Comparison of ENCODE assay signal across 27 cellular contexts in genomic region chr7:23477170-23477525, GRCh38. TPM values are rescaled to one million over a fixed set of nuclear protein-coding genes. Genes with fewer than 3 reads are reported as not detected.
DNase-seq lines count a peak whose midpoint lies in the region; ATAC-seq and TF ChIP-seq lines count a peak whose summit lies in the region.
"Had no signal": no experiment of that assay in that cellular context is flagged by ENCODE, and none has a peak within 500 bp of the region (broad histone marks: within the 10 kb centered on the region; RNA-seq: fewer than 3 reads in every experiment).

No MANE protein-coding gene starts in this region.

- H3K9me3 Mint-ChIP-seq in H9 (no peaks in the 10 kb centered on the region; a peak in 1 of 5 replicates), brain (no peaks in the 10 kb centered on the region), neural progenitor cell (no peaks in the 10 kb centered on the region)
- H3K9me3 Mint-ChIP-seq in activated naive CD8-positive, alpha-beta T cell treated with anti-CD3 and anti-CD28 coated beads for 36 hours, result no peaks in the 10 kb centered on the region
- H3K9me3 Mint-ChIP-seq: HFFc6; natural killer cell treated with Interleukin-12 subunit alpha and Interleukin-12 subunit beta and Interleukin-15 and Interleukin-18, amount 100 ng/mL, for 72 hours; T-helper 1 cell treated with Interleukin-12 subunit alpha and Interleukin-12 subunit beta and Interleukin-4 antibody, amounts not matched to agents 30 μg/mL and 1 μg/mL, for 36 hours had no signal

- no peak overlapping the region for H3K27ac ChIP-seq in H9 (ENCODE audit: insufficient read length, low read depth, low read length)
- H3K27ac ChIP-seq in OCI-LY1 (ENCODE audit: low read depth, low read length, poor library complexity, severe bottlenecking), result peak overlapping the region; percentile 96
- H3K27ac ChIP-seq in neural progenitor cell, result no peak overlapping the region
- H3K27ac ChIP-seq: suprapubic skin, uterus had no signal

- H2BK12ac ChIP-seq in H9 (ENCODE audit: insufficient read length, low read depth, low read length), result no peak overlapping the region

- H4K20me1 ChIP-seq in H9 (ENCODE audit: control insufficient read depth, insufficient read depth, insufficient read length) (no peaks in the 10 kb centered on the region), OCI-LY1 (ENCODE audit: insufficient read depth, low read length) (no peaks in the 10 kb centered on the region), neural progenitor cell (ENCODE audit: low read depth) (no peaks in the 10 kb centered on the region)

- H4K91ac ChIP-seq in H9 (ENCODE audit: insufficient read length, low read depth, low read length), result no peak overlapping the region

- no peak overlapping the region for H3K14ac ChIP-seq in H9 (ENCODE audit: insufficient read depth, low read length)

- no peak overlapping the region for H4K8ac ChIP-seq in H9 (replicated peaks; ENCODE audit: insufficient read length, low read depth, low read length)

- H3K36me3 ChIP-seq in OCI-LY1 (ENCODE audit: insufficient read depth, low read length) (no peaks in the 10 kb centered on the region), neural progenitor cell (no peaks in the 10 kb centered on the region)
- H3K36me3 ChIP-seq: suprapubic skin, uterus had no signal

- H3K9ac ChIP-seq in H9 (ENCODE audit: extremely low read depth, insufficient read length, low read length), result no peak overlapping the region
- peak overlapping the region; percentile 91; the same call in 1 of the 2 replicates for H3K9ac ChIP-seq in OCI-LY1 (ENCODE audit: low read length)
- H3K9ac ChIP-seq in neural progenitor cell, result peak overlapping the region; percentile 5

- H3K27me3 ChIP-seq in H9 (ENCODE audit: insufficient read depth, low read length) (no peaks in the 10 kb centered on the region), OCI-LY1 (ENCODE audit: insufficient read depth, low read length) (no peaks in the 10 kb centered on the region), neural progenitor cell (no peaks in the 10 kb centered on the region)

- H2BK15ac ChIP-seq in H9 (ENCODE audit: low read depth, low read length), result no peak overlapping the region

- H3K4me3 Mint-ChIP-seq in H9 (peak overlapping the region; percentile 91), brain (peak overlapping the region in 3 of 5 experiments; percentile 45 to 74 (median 59)), neural progenitor cell (peak overlapping the region; percentile 93)
- H3K4me3 Mint-ChIP-seq in activated naive CD8-positive, alpha-beta T cell treated with anti-CD3 and anti-CD28 coated beads for 36 hours, result no peak overlapping the region
- H3K4me3 Mint-ChIP-seq: CD4-positive, alpha-beta memory T cell; HFFc6; immature natural killer cell; natural killer cell treated with Interleukin-12 subunit alpha and Interleukin-12 subunit beta and Interleukin-15 and Interleukin-18, amount 100 ng/mL, for 72 hours; T-helper 1 cell treated with Interleukin-12 subunit alpha and Interleukin-12 subunit beta and Interleukin-4 antibody, amounts not matched to agents 30 μg/mL and 1 μg/mL, for 36 hours had no signal

- H3K4me3 ChIP-seq in OCI-LY1 (ENCODE audit: low read depth, low read length, poor library complexity, severe bottlenecking), result peak overlapping the region; percentile 86
- peak overlapping the region; percentile 94 for H3K4me3 ChIP-seq in neural progenitor cell
- H3K4me3 ChIP-seq: suprapubic skin, uterus had no signal

- H3K9me3 ChIP-seq in H9 (ENCODE audit: control insufficient read depth, low read depth, low read length), result no peaks in the 10 kb centered on the region
- H3K9me3 ChIP-seq in OCI-LY1 (ENCODE audit: low read length), result no peaks in the 10 kb centered on the region
- no peaks in the 10 kb centered on the region for H3K9me3 ChIP-seq in neural progenitor cell (ENCODE audit: low read depth)
- H3K9me3 ChIP-seq: suprapubic skin, uterus had no signal

- no peak for ATAC-seq in HG02970 (IDR thresholded peaks at IDR 0.05; ENCODE audit: low FRiP score, unreplicated experiment)
- ATAC-seq: left lobe of liver; natural killer cell treated with Interleukin-12 subunit alpha and Interleukin-12 subunit beta and Interleukin-15 and Interleukin-18, amount 100 ng/mL, for 72 hours had no signal

- H3K27me3 Mint-ChIP-seq in H9 (ENCODE audit: low read depth), result no peaks in the 10 kb centered on the region
- H3K27me3 Mint-ChIP-seq in brain, result peaks cover 4% of the 10 kb centered on the region
- no peaks in the 10 kb centered on the region for H3K27me3 Mint-ChIP-seq in neural progenitor cell (ENCODE audit: insufficient read depth, low read depth)
- H3K27me3 Mint-ChIP-seq in activated naive CD8-positive, alpha-beta T cell treated with anti-CD3 and anti-CD28 coated beads for 36 hours, result peaks cover 66% of the 10 kb centered on the region
- H3K27me3 Mint-ChIP-seq: progenitor cell of endocrine pancreas had no signal

- H3T11ph ChIP-seq in H9 (ENCODE audit: low read length), result no peak overlapping the region

- H3K36me3 Mint-ChIP-seq in H9 (ENCODE audit: insufficient read depth in 1 of 3, low read depth in 3 of 3) (peaks cover 0 to 3% (median 2%) of the 10 kb centered on the region in 3 experiments; a peak in 5 of 7 replicates), brain (peaks cover 2% of the 10 kb centered on the region), neural progenitor cell (no peaks in the 10 kb centered on the region)
- no peaks in the 10 kb centered on the region for H3K36me3 Mint-ChIP-seq in activated naive CD8-positive, alpha-beta T cell treated with anti-CD3 and anti-CD28 coated beads for 36 hours

- no peak overlapping the region for H3K4ac ChIP-seq in H9 (ENCODE audit: low read depth, low read length)

- no peak overlapping the region for H2BK5ac ChIP-seq in H9 (ENCODE audit: insufficient read length, low read length)

- H3F3A ChIP-seq in OCI-LY1 (ENCODE audit: insufficient read depth, low read length) (peaks cover 15% of the 10 kb centered on the region; the same call in 1 of the 2 replicates), neural progenitor cell (ENCODE audit: low read depth) (peaks cover 45% of the 10 kb centered on the region)

- WGBS in H9 (ENCODE audit: extremely low coverage, insufficient read length, low lambda C conversion rate), result no CpG with 5 or more reads among the region's 1 CpG

- no peak for DNase-seq in H9
- no peak for DNase-seq in neural progenitor cell (ENCODE audit: low spot score)
- no peak for DNase-seq in 8988T
- DNase-seq in activated naive CD8-positive, alpha-beta T cell treated with anti-CD3 and anti-CD28 coated beads for 36 hours, result no peak
- DNase-seq: activated CD4-positive, alpha-beta T cell treated with anti-CD3 and anti-CD28 coated beads for 4 hours; activated naive CD4-positive, alpha-beta T cell treated with Interleukin-2 at 50 U/mL for 16 hours; activated T-cell treated with anti-CD3 and anti-CD28 coated beads, Interleukin-2, amount 50 U/mL, for 48 hours; amniotic stem cell; CD4-positive, alpha-beta memory T cell; cortex of kidney; DMS79; head of caudate nucleus; HFFc6; immature natural killer cell; midbrain; NCI-H2171; NCI-H524 treated with DMSO at 0.1 percent for 48 hours; SHP77 treated with DMSO at 0.1 percent for 48 hours; uterus had no signal

- no peak overlapping the region for H2BK120ac ChIP-seq in H9 (ENCODE audit: low read depth, low read length, poor library complexity, severe bottlenecking)

- H4K5ac ChIP-seq in H9 (ENCODE audit: insufficient read length, low read depth, low read length), result no peak overlapping the region

- H3K4me1 Mint-ChIP-seq in H9, result peaks cover 33 to 40% of the 10 kb centered on the region in 2 experiments
- peaks cover 39% of the 10 kb centered on the region for H3K4me1 Mint-ChIP-seq in brain
- peaks cover 22% of the 10 kb centered on the region for H3K4me1 Mint-ChIP-seq in neural progenitor cell
- H3K4me1 Mint-ChIP-seq in activated naive CD8-positive, alpha-beta T cell treated with anti-CD3 and anti-CD28 coated beads for 36 hours, result peaks cover 10% of the 10 kb centered on the region

- peaks cover 14% of the 10 kb centered on the region for H3K23me2 ChIP-seq in H9 (ENCODE audit: insufficient read length, low read depth, low read length, poor library complexity, severe bottlenecking)

- H3K4me1 ChIP-seq in H9 (ENCODE audit: insufficient read depth, low read length) (peaks cover 2% of the 10 kb centered on the region; the same call in 1 of the 2 replicates), OCI-LY1 (ENCODE audit: insufficient read depth, low read length, severe bottlenecking) (peaks cover 51% of the 10 kb centered on the region), neural progenitor cell (peaks cover 34% of the 10 kb centered on the region)
- H3K4me1 ChIP-seq: uterus had no signal

- no peak overlapping the region for H2BK20ac ChIP-seq in H9 (ENCODE audit: low read depth, low read length, poor library complexity, severe bottlenecking)

- peak overlapping the region in 2 of 3 experiments; percentile 84 to 93; a peak in 3 of 7 replicates for H3K27ac Mint-ChIP-seq in H9
- H3K27ac Mint-ChIP-seq in brain, result no peak overlapping the region
- H3K27ac Mint-ChIP-seq in neural progenitor cell, result peak overlapping the region; percentile 42
- no peak overlapping the region for H3K27ac Mint-ChIP-seq in activated naive CD8-positive, alpha-beta T cell treated with anti-CD3 and anti-CD28 coated beads for 36 hours
- H3K27ac Mint-ChIP-seq: HFFc6; immature natural killer cell; natural killer cell treated with Interleukin-12 subunit alpha and Interleukin-12 subunit beta and Interleukin-15 and Interleukin-18, amount 100 ng/mL, for 72 hours; T-helper 1 cell treated with Interleukin-12 subunit alpha and Interleukin-12 subunit beta and Interleukin-4 antibody, amounts not matched to agents 30 μg/mL and 1 μg/mL, for 36 hours had no signal

- H2AK5ac ChIP-seq in H9 (ENCODE audit: insufficient read length, low read length), result no peak overlapping the region

- no peaks in the 10 kb centered on the region for H3K9me2 ChIP-seq in OCI-LY1 (ENCODE audit: low read depth, low read length)

- H3K79me2 ChIP-seq in H9 (ENCODE audit: insufficient read depth, low read length) (peaks cover 12% of the 10 kb centered on the region; the same call in 1 of the 2 replicates), OCI-LY1 (ENCODE audit: insufficient read depth, low read length) (peaks cover 32% of the 10 kb centered on the region), neural progenitor cell (ENCODE audit: low read depth) (peaks cover 87% of the 10 kb centered on the region)

- H3K4me2 ChIP-seq in H9 (ENCODE audit: insufficient read depth, insufficient read length, low read length) (peak overlapping the region; percentile 90), OCI-LY1 (ENCODE audit: low read length) (peak overlapping the region; percentile 81), neural progenitor cell (peak overlapping the region; percentile 95)

- H2AFZ ChIP-seq in H9 (ENCODE audit: low read length) (no peak overlapping the region), OCI-LY1 (ENCODE audit: low read length) (no peak overlapping the region), neural progenitor cell (replicated peaks) (no peak overlapping the region)

- H3K18ac ChIP-seq in H9 (ENCODE audit: insufficient read length, low read depth, low read length), result no peak overlapping the region

- TF ChIP-seq CTCF in H9 (conservative IDR thresholded peaks at IDR 0.05) (no peak), OCI-LY1 (IDR thresholded peaks at IDR 0.05; ENCODE audit: low read length) (no peak), brain (conservative IDR thresholded peaks at IDR 0.05) (no peak), neural progenitor cell (IDR thresholded peaks at IDR 0.05) (no peak)

- H3K23ac ChIP-seq in H9 (ENCODE audit: insufficient read length, low read depth, low read length), result no peak overlapping the region

- H3K56ac ChIP-seq in H9 (ENCODE audit: insufficient read length, low read depth, low read length), result no peak overlapping the region

- H3K79me1 ChIP-seq in H9 (ENCODE audit: insufficient read depth, low read depth, low read length, poor library complexity, severe bottlenecking), result no peaks in the 10 kb centered on the region

RNA-seq across cellular contexts. Expression of gene IGF2BP3, which starts 6.9 kb away (rescaled TPM):
- total RNA-seq in H9 (2021), result 180 and 197 TPM in 2 replicates
- polyA plus RNA-seq in brain (ENCODE audit: insufficient read depth, low read depth, low replicate concordance), result not detected
- 172 and 242 TPM in 2 replicates for total RNA-seq in neural progenitor cell (ENCODE audit: low replicate concordance)
- total RNA-seq in activated naive CD8-positive, alpha-beta T cell treated with anti-CD3 and anti-CD28 coated beads for 36 hours, result under 1 TPM; 0.41 to 0.70 TPM
- total RNA-seq: CD4-positive, alpha-beta memory T cell had no signal
- polyA plus RNA-seq: CD4-positive, alpha-beta memory T cell had no signal

RNA-seq across cellular contexts. Expression of gene TRA2A, which starts 54.6 kb away (rescaled TPM):
- total RNA-seq in H9 (2021), result 164 and 169 TPM in 2 replicates
- 23.0 TPM for polyA plus RNA-seq in brain (ENCODE audit: insufficient read depth, low read depth, low replicate concordance)
- 81.9 and 126 TPM in 2 replicates for total RNA-seq in neural progenitor cell (ENCODE audit: low replicate concordance)
- 100 to 1,000 TPM; 102 to 104 TPM for total RNA-seq in activated naive CD8-positive, alpha-beta T cell treated with anti-CD3 and anti-CD28 coated beads for 36 hours

Comparison
In these comparisons a context has a peak if more than half of its experiments do, and no peak if none do; other contexts are left out.
1. H3K27ac Mint-ChIP-seq: peak in H9 (2 of 3) and neural progenitor cell (single experiment); none in brain (0 of 5) and activated naive CD8-positive, alpha-beta T cell treated with anti-CD3 and anti-CD28 coated beads for 36 hours (single experiment).
2. RNA of gene IGF2BP3, which starts 6.9 kb away (total RNA-seq): 172 to 242 TPM in neural progenitor cell and 180 to 197 TPM in H9; 0.41 to 0.70 TPM in activated naive CD8-positive, alpha-beta T cell treated with anti-CD3 and anti-CD28 coated beads for 36 hours; every median in the first group is over 100 times any median in the second.
3. Peak in every context shown above with its lines, with median percentiles within 50 percentile points of each other: H3K4me2 ChIP-seq.